In the genomic region with DNA sequence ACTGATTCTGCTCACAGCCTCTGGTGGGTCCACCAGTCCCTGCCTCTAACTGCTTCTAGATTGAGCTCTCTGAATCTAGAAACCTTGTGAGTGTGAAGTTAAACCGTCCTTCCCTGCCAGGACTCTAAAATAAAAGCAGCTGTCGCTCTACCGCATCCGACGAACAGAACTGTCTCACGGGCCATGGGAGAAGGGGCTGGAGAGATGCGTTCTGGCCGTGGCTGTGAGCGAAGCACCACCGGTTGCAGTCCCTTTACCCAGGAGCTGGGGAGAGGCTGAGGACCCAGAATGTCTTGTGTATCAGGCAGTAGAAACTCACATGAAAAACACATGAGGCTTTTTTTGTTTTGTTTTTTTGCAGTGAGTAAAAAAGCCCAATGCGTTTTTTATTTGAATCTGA, we compare ENCODE assay signal across 29 cellular contexts.
"Had no signal": no experiment of that assay in that cellular context is flagged by ENCODE, and none has a peak within 500 bp of the region (broad histone marks: within the 10 kb centered on the region; RNA-seq: fewer than 3 reads in every experiment).

No MANE protein-coding gene starts in this region.

- DNase-seq: naive B cell; nucleus accumbens; pancreas; psoas muscle; right cardiac atrium; spleen; stimulated activated CD4-positive, alpha-beta T cell treated with anti-CD3 and anti-CD28 coated beads, Interleukin-12 subunit alpha, Interleukin-12 subunit beta, amount 100 ng/mL, for 4 hours; stimulated activated CD4-positive, alpha-beta T cell treated with anti-CD3 and anti-CD28 coated beads, Interleukin-1b, Interleukin-23, amount 100 ng/mL, for 48 hours; stimulated activated CD4-positive, alpha-beta T cell treated with anti-CD3 and anti-CD28 coated beads, Interleukin-4, amount 100 ng/mL, for 1 hour; stimulated activated CD4-positive, alpha-beta T cell treated with anti-CD3 and anti-CD28 coated beads, Interleukin-4, amount 100 ng/mL, for 4 hours; stimulated activated CD8-positive, alpha-beta memory T cell treated with anti-CD3 and anti-CD28 coated beads, Interleukin-4, amount 100 ng/mL, for 48 hours; stimulated activated naive CD4-positive, alpha-beta T cell; stimulated activated naive CD8-positive, alpha-beta T cell treated with anti-CD3 and anti-CD28 coated beads, Interleukin-15, amount 100 ng/mL, for 72 hours; stimulated activated naive CD8-positive, alpha-beta T cell treated with anti-CD3 and anti-CD28 coated beads, Interleukin-15, Interleukin-2, amounts not matched to agents 100 U/mL and 50 U/mL, for 24 hours; trophoblast cell; upper lobe of left lung; uterus had no signal

- ATAC-seq: naive thymus-derived CD8-positive, alpha-beta T cell; natural killer cell treated with Interleukin-12 subunit alpha and Interleukin-12 subunit beta and Interleukin-15 and Interleukin-18, amount 100 ng/mL, for 72 hours; right cardiac atrium; sciatic nerve; stimulated activated memory B cell treated with anti-CD40 and anti-IgM and Interleukin-4, amounts not matched to agents 10 μg/mL and 1 μg/mL and 100 μg/mL, for 72 hours; stimulated activated naive CD8-positive, alpha-beta T cell treated with anti-CD3 and anti-CD28 coated beads, Interleukin-15, amount 100 ng/mL, for 72 hours; stimulated activated naive CD8-positive, alpha-beta T cell treated with anti-CD3 and anti-CD28 coated beads, Interleukin-15, Interleukin-2, amounts not matched to agents 100 U/mL and 50 U/mL, for 24 hours had no signal

- H3K4me3 ChIP-seq: neural progenitor cell, pancreas, psoas muscle, skin epidermis, smooth muscle cell, spleen, thoracic aorta, thyroid gland, tibial nerve, upper lobe of left lung, uterus had no signal

- H3K27ac Mint-ChIP-seq: naive B cell; natural killer cell treated with Interleukin-12 subunit alpha and Interleukin-12 subunit beta and Interleukin-15 and Interleukin-18, amount 100 ng/mL, for 72 hours; neural progenitor cell; progenitor cell of endocrine pancreas; stimulated activated memory B cell treated with anti-CD40 and anti-IgM and Interleukin-4, amounts not matched to agents 10 μg/mL and 1 μg/mL and 100 μg/mL, for 72 hours; stimulated activated naive CD8-positive, alpha-beta T cell treated with anti-CD3 and anti-CD28 coated beads, Interleukin-15, amount 100 ng/mL, for 72 hours had no signal

- H2AFZ ChIP-seq: neural progenitor cell had no signal

- H3K9me3 ChIP-seq: neutrophil, pancreas, psoas muscle, spleen, thoracic aorta, thyroid gland, tibial nerve, upper lobe of left lung, uterus had no signal

- H3K4me2 ChIP-seq: neural progenitor cell, smooth muscle cell had no signal

- H3K27me3 ChIP-seq: neural progenitor cell, neutrophil, pancreas, spleen, thyroid gland, tibial nerve, upper lobe of left lung, uterus had no signal

- H3K4me1 Mint-ChIP-seq: naive B cell; naive thymus-derived CD8-positive, alpha-beta T cell; stimulated activated memory B cell treated with anti-CD40 and anti-IgM and Interleukin-4, amounts not matched to agents 10 μg/mL and 1 μg/mL and 100 μg/mL, for 72 hours; stimulated activated naive CD8-positive, alpha-beta T cell treated with anti-CD3 and anti-CD28 coated beads, Interleukin-15, amount 100 ng/mL, for 72 hours had no signal

- H3K9me3 Mint-ChIP-seq: neural progenitor cell had no signal

- H3K27me3 Mint-ChIP-seq: naive B cell; stimulated activated memory B cell treated with anti-CD40 and anti-IgM and Interleukin-4, amounts not matched to agents 10 μg/mL and 1 μg/mL and 100 μg/mL, for 72 hours; stimulated activated naive CD8-positive, alpha-beta T cell treated with anti-CD3 and anti-CD28 coated beads, Interleukin-15, amount 100 ng/mL, for 72 hours had no signal

- H3K27ac ChIP-seq: neural progenitor cell, neutrophil, pancreas, psoas muscle, skin epidermis, spleen, thoracic aorta, tibial nerve, upper lobe of left lung, uterus had no signal

- H3K4me1 ChIP-seq: neural progenitor cell, pancreas, spleen, tibial nerve, upper lobe of left lung, uterus had no signal

- H3K9ac ChIP-seq: neural progenitor cell had no signal

- H3K36me3 Mint-ChIP-seq: naive B cell; naive thymus-derived CD8-positive, alpha-beta T cell; natural killer cell treated with Interleukin-12 subunit alpha and Interleukin-12 subunit beta and Interleukin-15 and Interleukin-18, amount 100 ng/mL, for 72 hours; neural progenitor cell; stimulated activated memory B cell treated with anti-CD40 and anti-IgM and Interleukin-4, amounts not matched to agents 10 μg/mL and 1 μg/mL and 100 μg/mL, for 72 hours had no signal

- H3K4me3 Mint-ChIP-seq: naive B cell; naive thymus-derived CD8-positive, alpha-beta T cell; natural killer cell treated with Interleukin-12 subunit alpha and Interleukin-12 subunit beta and Interleukin-15 and Interleukin-18, amount 100 ng/mL, for 72 hours; neural progenitor cell; stimulated activated memory B cell treated with anti-CD40 and anti-IgM and Interleukin-4, amounts not matched to agents 10 μg/mL and 1 μg/mL and 100 μg/mL, for 72 hours; stimulated activated naive CD8-positive, alpha-beta T cell treated with anti-CD3 and anti-CD28 coated beads, Interleukin-15, amount 100 ng/mL, for 72 hours had no signal

- H3K36me3 ChIP-seq: neural progenitor cell, neutrophil, pancreas, spleen, thoracic aorta, thyroid gland, tibial nerve, upper lobe of left lung, uterus had no signal
